21 cellular contexts compared by ENCODE assay signal in genomic region chr10:100741386-100742066, GRCh38. TPM values are rescaled to one million over a fixed set of nuclear protein-coding genes. Genes with fewer than 3 reads are reported as not detected.
DNase-seq lines count a peak whose midpoint lies in the region; TF ChIP-seq lines count a peak whose summit lies in the region.
"Had no signal": no experiment of that assay in that cellular context is flagged by ENCODE, and none has a peak within 500 bp of the region (broad histone marks: within the 10 kb centered on the region; RNA-seq: fewer than 3 reads in every experiment).

No MANE protein-coding gene starts in this region.

- no peaks in the 10 kb centered on the region for H3K36me3 Mint-ChIP-seq in endodermal cell (ENCODE audit: low read depth)

- H3K4me1 ChIP-seq in OCI-LY3 (ENCODE audit: low read length) (peaks cover 42% of the 10 kb centered on the region), endodermal cell (ENCODE audit: control insufficient read depth, insufficient read depth, low read length) (peaks cover 18% of the 10 kb centered on the region), mesendoderm (ENCODE audit: control insufficient read depth, low read depth, low read length) (peaks cover 3% of the 10 kb centered on the region), right atrium auricular region (peaks cover 0 to 73% of the 10 kb centered on the region in 2 donors)

- no peak overlapping the region for H2AFZ ChIP-seq in OCI-LY3 (ENCODE audit: low read depth, low read length)

- H3K27me3 Mint-ChIP-seq in endodermal cell (ENCODE audit: insufficient read depth) = peaks cover 96% of the 10 kb centered on the region

- no peaks in the 10 kb centered on the region for H3K79me1 ChIP-seq in mesendoderm (ENCODE audit: low read length)

- no peaks in the 10 kb centered on the region for H3K79me2 ChIP-seq in OCI-LY3 (ENCODE audit: low read length)
- no peaks in the 10 kb centered on the region for H3K79me2 ChIP-seq in mesendoderm (ENCODE audit: control insufficient read depth, insufficient read depth, low read length)

- no peak overlapping the region for H3K27ac ChIP-seq in OCI-LY3 (ENCODE audit: low read length)
- no peak overlapping the region for H3K27ac ChIP-seq in endodermal cell (ENCODE audit: low read depth, low read length)
- no peak overlapping the region for H3K27ac ChIP-seq in mesendoderm (ENCODE audit: low read depth, low read length)
- no peak overlapping the region for H3K27ac ChIP-seq in right atrium auricular region
- H3K27ac ChIP-seq: C4-2B, SJCRH30 had no signal

- 3 to 7% methylated on average over 7 to 29 of the region's 30 CpGs for WGBS in endodermal cell (ENCODE audit: insufficient coverage in 1 of 2, insufficient read length in 1 of 2), 2 experiments
- WGBS in mesendoderm (ENCODE audit: extremely low coverage, insufficient coverage, low lambda C conversion rate) = no CpG with 5 or more reads among the region's 30 CpGs

- no peak overlapping the region for H3K18ac ChIP-seq in mesendoderm (ENCODE audit: low read length)

- H3K23ac ChIP-seq in mesendoderm (ENCODE audit: low read length) = no peak overlapping the region

- no peak overlapping the region for H2BK5ac ChIP-seq in mesendoderm (ENCODE audit: low read length)

- no peaks in the 10 kb centered on the region for H3K36me3 ChIP-seq in OCI-LY3 (replicated peaks; ENCODE audit: low read depth, low read length)
- H3K36me3 ChIP-seq in endodermal cell (ENCODE audit: control insufficient read depth, insufficient read depth, low read length) = no peaks in the 10 kb centered on the region
- no peaks in the 10 kb centered on the region for H3K36me3 ChIP-seq in mesendoderm (ENCODE audit: control insufficient read depth, insufficient read depth, low read length)
- no peaks in the 10 kb centered on the region for H3K36me3 ChIP-seq in right atrium auricular region
- H3K36me3 ChIP-seq: SJCRH30 had no signal

- H3K27me3 ChIP-seq in OCI-LY3 (ENCODE audit: low read depth, low read length) (peaks cover 35% of the 10 kb centered on the region), endodermal cell (ENCODE audit: control insufficient read depth, insufficient read depth, low read length, poor library complexity, severe bottlenecking) (peaks cover 97% of the 10 kb centered on the region), mesendoderm (ENCODE audit: insufficient read depth, low read length, poor library complexity) (peaks cover 74% of the 10 kb centered on the region), right atrium auricular region (peaks cover 83 to 91% of the 10 kb centered on the region in 2 donors)

- no peaks in the 10 kb centered on the region for H3K9me3 Mint-ChIP-seq in endodermal cell

- DNase-seq in AG08396 (ENCODE audit: low spot score) = peak; percentile 14
- DNase-seq in endodermal cell = peak; percentile 70
- peak; percentile 36 for DNase-seq in mesendoderm
- DNase-seq in right atrium auricular region (ENCODE audit: low spot score) = no peak
- no peak for DNase-seq in NCI-H2029 (lab: John Stamatoyannopoulos, UW)
- DNase-seq in activated CD4-positive, alpha-beta T cell treated with anti-CD3 and anti-CD28 coated beads for 1 hour = no peak
- no peak for DNase-seq in NCI-H748 treated with DMSO at 0.1 percent for 48 hours (lab: John Stamatoyannopoulos, UW)
- DNase-seq: DMS 273 treated with DMSO at 0.1 percent for 48 hours; Kasumi-1; MM.1S; NCI-H1105; NCI-H1694; NCI-H345; NCI-H526 treated with DMSO at 0.1 percent for 48 hours; NK-92 treated with Interleukin-12 subunit alpha and Interleukin-12 subunit beta, amount 100 ng/mL, for 24 hours had no signal

- H2BK120ac ChIP-seq in mesendoderm (ENCODE audit: low read depth, low read length) = no peak overlapping the region

- peak overlapping the region; percentile 68 for H3K4me3 ChIP-seq in OCI-LY3 (ENCODE audit: low read length)
- H3K4me3 ChIP-seq in endodermal cell (ENCODE audit: low read length) = peak overlapping the region; percentile 54
- no peak overlapping the region for H3K4me3 ChIP-seq in mesendoderm (ENCODE audit: low read length)
- no peak overlapping the region for H3K4me3 ChIP-seq in right atrium auricular region
- H3K4me3 ChIP-seq: SJCRH30 had no signal

- peak overlapping the region; percentile 26 for H3K4me3 Mint-ChIP-seq in endodermal cell

- no peak overlapping the region for H3K4ac ChIP-seq in mesendoderm (ENCODE audit: low read depth, low read length)

- peaks cover 33% of the 10 kb centered on the region for H3K4me1 Mint-ChIP-seq in endodermal cell

- H4K8ac ChIP-seq in mesendoderm (ENCODE audit: low read depth, low read length) = no peak overlapping the region

- H3K9me3 ChIP-seq in OCI-LY3 (ENCODE audit: insufficient read depth, low read length) (no peaks in the 10 kb centered on the region), endodermal cell (ENCODE audit: control insufficient read depth, low read length) (no peaks in the 10 kb centered on the region), right atrium auricular region (no peaks in the 10 kb centered on the region)
- H3K9me3 ChIP-seq: SJCRH30 had no signal

- no peak overlapping the region for H2BK15ac ChIP-seq in mesendoderm (replicated peaks; ENCODE audit: low read depth)

- peak overlapping the region; percentile 30; the same call in 1 of the 2 replicates for H3K9ac ChIP-seq in OCI-LY3 (ENCODE audit: low read length)
- no peak overlapping the region for H3K9ac ChIP-seq in endodermal cell (ENCODE audit: extremely low read depth, low read length, poor library complexity, severe bottlenecking)
- no peak overlapping the region for H3K9ac ChIP-seq in mesendoderm (ENCODE audit: low read length)

- H3K56ac ChIP-seq in mesendoderm (ENCODE audit: low read length) = no peak overlapping the region

- H3K4me2 ChIP-seq in OCI-LY3 (ENCODE audit: low read length) (peak overlapping the region; percentile 70), mesendoderm (ENCODE audit: low read length) (peak overlapping the region; percentile 12)

- H4K5ac ChIP-seq in mesendoderm (ENCODE audit: low read length) = no peak overlapping the region

- no peaks in the 10 kb centered on the region for H4K20me1 ChIP-seq in OCI-LY3 (ENCODE audit: insufficient read depth, low read length)

- no peak overlapping the region for H3K27ac Mint-ChIP-seq in endodermal cell
- H3K27ac Mint-ChIP-seq: H9 had no signal

- no peak for TF ChIP-seq CTCF in OCI-LY3 (IDR thresholded peaks at IDR 0.05; ENCODE audit: low read depth, low read length)
- no peak for TF ChIP-seq CTCF in endodermal cell (conservative IDR thresholded peaks at IDR 0.05)
- no peak for TF ChIP-seq CTCF in right atrium auricular region (IDR thresholded peaks at IDR 0.05)

- no peak overlapping the region for H2AK5ac ChIP-seq in mesendoderm (ENCODE audit: low read length)

RNA-seq across cellular contexts. Expression of gene PAX2, which starts 3.9 kb away (rescaled TPM):
- total RNA-seq in endodermal cell = under 1 TPM; 0.93 to 0.99 TPM
- 3.0 TPM for polyA plus RNA-seq in endodermal cell (2013, experiment 1 of 2)
- polyA plus RNA-seq in endodermal cell (2013, experiment 2 of 2) = 3.6 TPM
- not detected for polyA plus RNA-seq in mesendoderm (2013, experiment 1 of 2)
- polyA plus RNA-seq in mesendoderm (2013, experiment 2 of 2) = 0.03 TPM
- not detected for total RNA-seq in right atrium auricular region
- total RNA-seq: A172, H9 had no signal
- polyA plus RNA-seq: IgD-negative memory B cell had no signal

Comparison
In these comparisons a context has a peak if more than half of its experiments do, and no peak if none do; other contexts are left out.
1. DNase-seq: peak in AG08396 (single experiment), endodermal cell (single experiment) and mesendoderm (single experiment); none in right atrium auricular region (single experiment), NCI-H2029 (single experiment), activated CD4-positive, alpha-beta T cell treated with anti-CD3 and anti-CD28 coated beads for 1 hour (single experiment) and NCI-H748 treated with DMSO at 0.1 percent for 48 hours (single experiment).
2. H3K4me3 ChIP-seq: peak in OCI-LY3 (single experiment) and endodermal cell (single experiment); none in mesendoderm (single experiment) and right atrium auricular region (0 of 2).